Comparison of ENCODE assay signal across 9 cellular contexts in the genomic region with DNA sequence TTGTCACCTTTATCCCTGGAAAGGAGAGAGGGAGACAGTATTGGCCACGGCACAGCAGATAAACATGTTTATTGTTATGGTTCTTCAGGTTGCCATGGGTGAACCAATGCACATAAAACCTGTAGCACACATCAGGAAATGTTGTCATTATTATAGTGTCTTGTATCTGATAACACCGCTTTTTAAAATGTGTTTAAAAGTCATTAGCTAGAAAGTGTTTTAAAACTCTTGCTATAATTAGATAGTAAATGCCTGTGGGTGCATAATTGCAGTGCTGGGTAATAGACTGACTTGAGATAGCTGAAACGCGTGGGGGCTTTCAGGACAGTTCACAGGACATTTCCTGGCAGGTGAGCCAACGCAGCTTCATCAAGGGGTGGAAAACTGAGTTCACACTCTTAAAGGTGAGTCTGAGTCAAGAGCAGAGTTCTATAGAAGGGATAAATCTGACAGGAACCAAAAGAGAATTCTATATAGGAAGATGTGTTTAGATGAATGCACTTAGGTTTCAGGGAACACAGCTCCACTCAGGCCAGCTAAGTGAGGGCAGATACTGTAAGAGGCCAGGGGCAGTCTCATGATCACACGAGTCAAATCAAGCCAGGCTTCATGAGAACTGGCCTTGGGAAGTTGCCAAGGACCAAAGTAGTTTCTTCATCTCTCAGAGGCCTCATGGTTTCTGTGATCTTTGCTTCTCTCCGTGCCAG. TPM values are rescaled to one million over a fixed set of nuclear protein-coding genes. Genes with fewer than 3 reads are reported as not detected.
DNase-seq lines count a peak whose midpoint lies in the region; ATAC-seq and TF ChIP-seq lines count a peak whose summit lies in the region.
"Had no signal": no experiment of that assay in that cellular context is flagged by ENCODE, and none has a peak within 500 bp of the region (broad histone marks: within the 10 kb centered on the region; RNA-seq: fewer than 3 reads in every experiment).

No MANE protein-coding gene starts in this region.

- H3K4me2 ChIP-seq in trophoblast cell (ENCODE audit: low read length), result no peak overlapping the region
- H3K4me2 ChIP-seq: PC-9 had no signal

- no peak overlapping the region for H2BK120ac ChIP-seq in trophoblast cell (ENCODE audit: insufficient read depth, low read length, poor library complexity)

- no peaks in the 10 kb centered on the region for H3K79me1 ChIP-seq in trophoblast cell (ENCODE audit: low read length)

- H3K4me1 ChIP-seq in trophoblast cell (ENCODE audit: control insufficient read depth in 1 of 2, insufficient read depth in 2 of 2, low read length in 2 of 2), result peaks cover 4 to 8% of the 10 kb centered on the region in 2 experiments

- no peaks in the 10 kb centered on the region for H3K9me3 ChIP-seq in trophoblast cell (ENCODE audit: insufficient read depth, low read depth, low read length)

- no peak overlapping the region for H3K4ac ChIP-seq in trophoblast cell (ENCODE audit: low read depth, low read length)

- peak; percentile 3 for DNase-seq in NCI-H1105 treated with DMSO at 0.1 percent for 48 hours (lab: John Stamatoyannopoulos, UW)
- no peak for DNase-seq in NCI-H1105 (lab: John Stamatoyannopoulos, UW)
- peak; percentile 43 for DNase-seq in NCI-H226
- DNase-seq in fibroblast of the aortic adventitia (ENCODE audit: low read depth), result peak; percentile 84
- peak; percentile 63 to 72 for DNase-seq in trophoblast cell
- DNase-seq in activated gamma-delta T cell treated with Interleukin-2 at 50 U/mL for 16 hours, result no peak

- no peak overlapping the region for H3K14ac ChIP-seq in trophoblast cell (ENCODE audit: low read length)

- H4K12ac ChIP-seq in trophoblast cell (ENCODE audit: low read depth, low read length), result no peak overlapping the region

- no peak for TF ChIP-seq CTCF in fibroblast of the aortic adventitia (IDR thresholded peaks at IDR 0.05; ENCODE audit: insufficient read depth, low read length)

- H3K36me3 ChIP-seq in trophoblast cell (ENCODE audit: control insufficient read depth in 1 of 2, insufficient read depth in 2 of 2, low read length in 2 of 2), result peaks cover 0 to 4% of the 10 kb centered on the region in 2 experiments

- H3K79me2 ChIP-seq in trophoblast cell (ENCODE audit: control insufficient read depth, insufficient read depth, low read length, poor library complexity), result no peaks in the 10 kb centered on the region

- H3K9ac ChIP-seq in trophoblast cell (ENCODE audit: low read length), result no peak overlapping the region

- H3K4me3 ChIP-seq in fibroblast of the aortic adventitia (ENCODE audit: low read depth, low read length) (no peak overlapping the region), trophoblast cell (ENCODE audit: low read depth, low read length) (no peak overlapping the region)
- H3K4me3 ChIP-seq: PC-9 had no signal

- no CpG with 5 or more reads among the region's 7 CpGs for whole genome bisulfite sequencing in trophoblast cell (ENCODE audit: extremely low coverage, insufficient coverage, insufficient read length)

- no peak overlapping the region for H2AK5ac ChIP-seq in trophoblast cell (ENCODE audit: low read length)

- H2BK12ac ChIP-seq in trophoblast cell (ENCODE audit: low read length), result peak overlapping the region; percentile 27

- H3K23ac ChIP-seq in trophoblast cell (ENCODE audit: low read length), result no peak overlapping the region

- H2AFZ ChIP-seq in trophoblast cell (ENCODE audit: insufficient read depth, low read length, poor library complexity), result no peak overlapping the region
- H2AFZ ChIP-seq: PC-9 had no signal

- H3K27ac ChIP-seq in trophoblast cell (ENCODE audit: low read depth, low read length), result no peak overlapping the region
- H3K27ac ChIP-seq: PC-9 had no signal

- H4K91ac ChIP-seq in trophoblast cell (ENCODE audit: low read depth, low read length), result no peak overlapping the region

- H4K8ac ChIP-seq in trophoblast cell (ENCODE audit: low read depth, low read length), result no peak overlapping the region

- no peak overlapping the region for H3K18ac ChIP-seq in trophoblast cell (ENCODE audit: low read length)

- no peak for ATAC-seq in HG03139 (IDR thresholded peaks at IDR 0.05; ENCODE audit: unreplicated experiment)
- ATAC-seq in HG03457 (IDR thresholded peaks at IDR 0.05; ENCODE audit: unreplicated experiment), result no peak

- H2BK5ac ChIP-seq in trophoblast cell (ENCODE audit: low read depth, low read length, poor library complexity), result no peak overlapping the region

- no peaks in the 10 kb centered on the region for H3K27me3 ChIP-seq in trophoblast cell (ENCODE audit: insufficient read depth, low read length)

RNA-seq across cellular contexts. Expression of a gene that starts 35.6 kb away (rescaled TPM):
- total RNA-seq in fibroblast of the aortic adventitia (ENCODE audit: low replicate concordance), result 54.7 and 76.9 TPM in 2 replicates
- 40.2 and 42.6 TPM in 2 replicates for polyA plus RNA-seq in trophoblast cell (2013)

Comparison
In these comparisons a context has a peak if more than half of its experiments do, and no peak if none do; other contexts are left out.
1. DNase-seq: peak in NCI-H1105 treated with DMSO at 0.1 percent for 48 hours (single experiment), NCI-H226 (single experiment), fibroblast of the aortic adventitia (single experiment) and trophoblast cell (2 of 2); none in NCI-H1105 (single experiment) and activated gamma-delta T cell treated with Interleukin-2 at 50 U/mL for 16 hours (single experiment).